Comparison of ENCODE assay signal across 7 cellular contexts in the genomic region with DNA sequence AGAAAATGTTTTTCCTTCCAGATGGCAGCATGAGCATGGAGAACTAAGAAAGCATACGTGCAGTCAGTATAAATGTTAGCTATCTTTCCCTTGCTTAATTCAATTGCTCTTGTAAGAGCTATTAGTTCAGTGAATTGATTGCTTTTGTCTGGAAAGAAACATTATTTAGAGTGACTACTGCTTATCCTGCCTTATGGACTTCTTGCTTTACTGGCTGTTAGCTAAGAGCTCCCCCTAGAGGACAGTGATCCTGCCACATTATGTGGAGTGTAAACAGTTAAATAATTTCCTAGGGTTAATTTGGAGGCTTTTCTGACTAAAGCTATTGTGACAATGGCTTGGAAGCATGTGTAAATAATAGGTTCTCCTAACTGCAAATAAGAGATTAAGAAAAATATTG.
DNase-seq lines count a peak whose midpoint lies in the region; ATAC-seq and TF ChIP-seq lines count a peak whose summit lies in the region.

No MANE protein-coding gene starts in this region.

- no peaks in the 10 kb centered on the region for H3K36me3 Mint-ChIP-seq in CD4-positive, alpha-beta memory T cell

- H3K4me1 ChIP-seq in CD4-positive, alpha-beta memory T cell (ENCODE audit: insufficient read depth, low read length): no peaks in the 10 kb centered on the region

- H3K36me3 ChIP-seq in GM06990 (ENCODE audit: control insufficient read depth, insufficient read depth, low read length): no peaks in the 10 kb centered on the region
- no peaks in the 10 kb centered on the region for H3K36me3 ChIP-seq in CD4-positive, alpha-beta memory T cell (ENCODE audit: insufficient read depth, low read length)

- intact Hi-C loops in CD4-positive, alpha-beta memory T cell (cut with micrococcal nuclease): no loop called here

- H3K27ac Mint-ChIP-seq in CD4-positive, alpha-beta memory T cell: no peak overlapping the region

- DNase-seq in GM06990 (ENCODE audit: extremely low read depth, insufficient read length): no peak
- peak; percentile 30 for DNase-seq in KBM-7
- DNase-seq in kidney tubule cell (ENCODE audit: low spot score): peak; percentile 56
- no peak for DNase-seq in COLO829 (ENCODE audit: low spot score)
- DNase-seq in CD4-positive, alpha-beta memory T cell: no peak

- H3K4me1 Mint-ChIP-seq in CD4-positive, alpha-beta memory T cell: no peaks in the 10 kb centered on the region

- H3K27me3 ChIP-seq in GM06990 (replicated peaks; ENCODE audit: control insufficient read depth, insufficient read depth, low read length): no peaks in the 10 kb centered on the region
- H3K27me3 ChIP-seq in CD4-positive, alpha-beta memory T cell (ENCODE audit: insufficient read depth, low read length): no peaks in the 10 kb centered on the region

- POLR2A ChIA-PET in CD4-positive, alpha-beta memory T cell (lab: Charles Lee; ENCODE audit: partially characterized antibody): no interaction called here

- H3K4me3 ChIP-seq in GM06990 (replicated peaks; ENCODE audit: low read depth, low read length): no peak overlapping the region
- no peak overlapping the region for H3K4me3 ChIP-seq in CD4-positive, alpha-beta memory T cell (ENCODE audit: low read length in 2 of 2)

- H3K9me3 Mint-ChIP-seq in CD4-positive, alpha-beta memory T cell: peaks cover 0 to 6% (median 0%) of the 10 kb centered on the region in 8 donors

- CTCF ChIA-PET in CD4-positive, alpha-beta memory T cell (lab: Charles Lee; ENCODE audit: partially characterized antibody): no interaction called here

- H3K27me3 Mint-ChIP-seq in CD4-positive, alpha-beta memory T cell: no peaks in the 10 kb centered on the region

- no peak overlapping the region for H3K4me3 Mint-ChIP-seq in CD4-positive, alpha-beta memory T cell

- peak; percentile 75 for TF ChIP-seq CTCF in GM06990 (IDR thresholded peaks at IDR 0.05; ENCODE audit: insufficient read depth, low read length, poor library complexity, severe bottlenecking)

- no peak overlapping the region for H3K27ac ChIP-seq in CD4-positive, alpha-beta memory T cell (ENCODE audit: low read depth, low read length)

- ATAC-seq in SK-N-SH treated with all-trans-retinoic acid at 6 μM for 48 hours (peak; percentile 58; the same call in 2 of the 3 replicates), HG02588 (IDR thresholded peaks at IDR 0.05; ENCODE audit: unreplicated experiment) (no peak)

- in situ Hi-C loops in KBM-7 (cut with MboI; ENCODE audit: low pct_unique_long_range_greater_than_20kb, low sequenced_read_pairs): no loop called here

- no peaks in the 10 kb centered on the region for H3K9me3 ChIP-seq in CD4-positive, alpha-beta memory T cell (ENCODE audit: control insufficient read depth in 1 of 2, low read length in 2 of 2)

TF ChIP-seq in SK-N-SH treated with all-trans-retinoic acid at 6 μM for 48 hours, 23 proteins besides CTCF, POLR2A, EP300 and RAD21:
- TF ChIP-seq ZC3H10 (CRISPR knock-in tag; IDR thresholded peaks at IDR 0.05) (no peak), OSR1 (CRISPR knock-in tag; IDR thresholded peaks at IDR 0.05) (no peak), CSDC2 (CRISPR knock-in tag; IDR thresholded peaks at IDR 0.05) (no peak), TOX (CRISPR knock-in tag; IDR thresholded peaks at IDR 0.05; ENCODE audit: borderline replicate concordance) (no peak)

Comparison
In these comparisons a context has a peak if more than half of its experiments do, and no peak if none do; other contexts are left out.
1. DNase-seq: peak in KBM-7 (single experiment) and kidney tubule cell (single experiment); none in GM06990 (single experiment), COLO829 (single experiment) and CD4-positive, alpha-beta memory T cell (0 of 5).